Comparison of ENCODE assay signal across 8 cellular contexts in genomic region chr1:176205322-176205914, GRCh38. TPM values are rescaled to one million over a fixed set of nuclear protein-coding genes. Genes with fewer than 3 reads are reported as not detected.
DNase-seq lines count a peak whose midpoint lies in the region; ATAC-seq, FAIRE-seq and TF ChIP-seq lines count a peak whose summit lies in the region.

No MANE protein-coding gene starts in this region.

- TF ChIP-seq CTCF in esophagus muscularis mucosa (IDR thresholded peaks at IDR 0.05) = no peak
- no peak for TF ChIP-seq CTCF in psoas muscle (IDR thresholded peaks at IDR 0.05)

- intact Hi-C loops in esophagus muscularis mucosa (cut with DNase I) = no loop called here
- intact Hi-C loops in psoas muscle (cut with DNase I) = no loop called here

- H3K27me3 ChIP-seq in esophagus muscularis mucosa (no peaks in the 10 kb centered on the region), psoas muscle (ENCODE audit: insufficient read depth in 3 of 3, low read length in 2 of 3) (no peaks in the 10 kb centered on the region)

- TF ChIP-seq POLR2A in esophagus muscularis mucosa (IDR thresholded peaks at IDR 0.05; ENCODE audit: low read depth) = no peak

- peak overlapping the region; percentile 81 to 96 (median 94) for H3K4me3 ChIP-seq in esophagus muscularis mucosa
- H3K4me3 ChIP-seq in psoas muscle = peak overlapping the region; percentile 91

- no peaks in the 10 kb centered on the region for H3K9me3 ChIP-seq in esophagus muscularis mucosa
- no peaks in the 10 kb centered on the region for H3K9me3 ChIP-seq in psoas muscle

- ATAC-seq in psoas muscle (no peak), GM21515 (IDR thresholded peaks at IDR 0.05; ENCODE audit: unreplicated experiment) (no peak)

- H3K4me1 ChIP-seq in esophagus muscularis mucosa = peaks cover 32 to 50% (median 43%) of the 10 kb centered on the region in 4 donors
- H3K4me1 ChIP-seq in psoas muscle = peaks cover 34% of the 10 kb centered on the region

- DNase-seq in NCI-H526 (lab: John Stamatoyannopoulos, UW) (peak; percentile 33 to 59), NCI-H526 treated with DMSO at 0.1 percent for 48 hours (lab: John Stamatoyannopoulos, UW) (no peak), RCC 7860 (ENCODE audit: low spot score) (peak; percentile 6), esophagus muscularis mucosa (ENCODE audit: extremely low spot score) (no peak), psoas muscle (no peak), NCI-H2227 treated with DMSO at 0.1 percent for 48 hours (lab: John Stamatoyannopoulos, UW) (no peak)
- no peak for DNase-seq in stimulated activated CD4-positive, alpha-beta T cell treated with anti-CD3 and anti-CD28 coated beads, Interleukin-4, amount 100 ng/mL, for 4 hours

- no peak for TF ChIP-seq EP300 in esophagus muscularis mucosa (IDR thresholded peaks at IDR 0.05)

- no peak for FAIRE-seq in RCC 7860 (lab: Jason Lieb, UNC)

- H3K36me3 ChIP-seq in esophagus muscularis mucosa (no peaks in the 10 kb centered on the region), psoas muscle (ENCODE audit: insufficient read depth in 1 of 2, low read depth in 1 of 2) (no peaks in the 10 kb centered on the region)

- WGBS in esophagus muscularis mucosa = 30% methylated on average over 5 of the region's 5 CpGs
- WGBS in psoas muscle, 3 donors = 34 to 35% (median 35%) methylated on average over 5 of the region's 5 CpGs

- H3K27ac ChIP-seq in esophagus muscularis mucosa (replicated peaks in 1 of 4) (peak overlapping the region; percentile 92 to 99 (median 96)), psoas muscle (peak overlapping the region; percentile 95)

RNA-seq across cellular contexts. Expression of gene COP1, which starts 1.7 kb away (rescaled TPM):
- total RNA-seq in esophagus muscularis mucosa = 10 to 100 TPM; 36.1 to 53.6 (median 39.5) TPM
- 10 to 100 TPM; 19.5 to 27.3 (median 21.2) TPM for total RNA-seq in psoas muscle
- polyA plus RNA-seq in psoas muscle = 10 to 100 TPM; 20.5 to 30.6 (median 27.6) TPM

Comparison
In these comparisons a context has a peak if more than half of its experiments do, and no peak if none do; other contexts are left out.
1. DNase-seq: peak in NCI-H526 (2 of 2) and RCC 7860 (single experiment); none in NCI-H526 treated with DMSO at 0.1 percent for 48 hours (single experiment), esophagus muscularis mucosa (single experiment), psoas muscle (0 of 2), NCI-H2227 treated with DMSO at 0.1 percent for 48 hours (single experiment) and stimulated activated CD4-positive, alpha-beta T cell treated with anti-CD3 and anti-CD28 coated beads, Interleukin-4, amount 100 ng/mL, for 4 hours (0 of 2).